17 cellular contexts compared by ENCODE assay signal in the genomic region with DNA sequence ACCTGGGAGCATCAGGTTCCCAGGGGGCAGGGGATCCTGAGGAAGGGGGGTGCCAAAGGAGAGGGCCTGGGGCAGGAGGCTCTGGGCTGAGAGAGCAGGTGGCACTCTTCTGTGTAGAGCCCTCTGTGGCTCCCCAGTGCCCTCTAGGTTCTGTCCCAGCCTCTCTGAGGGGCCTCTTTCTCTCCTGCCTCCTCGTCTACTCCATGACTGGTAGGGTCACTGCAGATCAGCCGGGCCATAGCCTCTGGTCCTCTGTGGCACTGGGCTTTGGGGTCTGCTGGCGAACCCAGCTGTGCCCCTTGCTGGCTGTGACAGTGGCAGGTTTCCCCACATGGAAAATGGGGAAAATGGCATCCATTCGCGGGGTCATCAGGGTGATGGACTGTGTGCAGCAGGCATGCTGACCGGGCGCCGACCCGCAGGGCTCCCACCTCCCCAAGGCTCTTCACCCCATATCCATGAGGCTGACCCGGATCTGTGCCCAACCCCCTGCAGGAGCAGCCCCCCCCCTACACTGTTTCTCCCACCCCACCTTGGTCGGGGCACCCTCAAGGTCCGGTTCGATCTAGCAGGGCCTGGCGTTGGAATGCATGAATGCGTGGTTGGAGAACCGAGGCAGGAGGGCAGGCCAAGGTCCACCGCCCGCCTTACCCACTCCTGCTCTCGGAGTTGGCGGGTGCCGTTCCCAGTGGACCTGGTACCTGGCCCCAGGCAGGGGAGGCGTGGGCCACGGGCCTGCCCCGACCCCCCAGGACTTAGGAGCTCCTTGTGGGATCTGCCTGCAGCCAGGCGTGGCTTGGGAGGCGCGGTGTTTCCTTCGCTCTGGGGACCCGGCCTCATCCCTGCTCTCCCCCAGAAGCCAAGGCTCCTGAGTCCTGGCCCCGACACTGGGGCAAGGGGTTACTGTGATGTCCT. TPM values are rescaled to one million over a fixed set of nuclear protein-coding genes. Genes with fewer than 3 reads are reported as not detected.
DNase-seq lines count a peak whose midpoint lies in the region; ATAC-seq and TF ChIP-seq lines count a peak whose summit lies in the region.
"Had no signal": no experiment of that assay in that cellular context is flagged by ENCODE, and none has a peak within 500 bp of the region (broad histone marks: within the 10 kb centered on the region; RNA-seq: fewer than 3 reads in every experiment).

No MANE protein-coding gene starts in this region.

- TF ChIP-seq POLR2A in thyroid gland (IDR thresholded peaks at IDR 0.05), result no peak

- H3K27me3 ChIP-seq in dorsolateral prefrontal cortex, result no peaks in the 10 kb centered on the region
- no peaks in the 10 kb centered on the region for H3K27me3 ChIP-seq in thyroid gland

- TF ChIP-seq CTCF in dorsolateral prefrontal cortex (IDR thresholded peaks at IDR 0.05 in 54 of 56, conservative IDR thresholded peaks at IDR 0.05 in 2 of 56; ENCODE audit: low read depth in 1 of 56, partially characterized antibody in 56 of 56), result no peak
- TF ChIP-seq CTCF in thyroid gland (IDR thresholded peaks at IDR 0.05), result no peak

- H3K4me3 ChIP-seq in dorsolateral prefrontal cortex (no peak overlapping the region), thyroid gland (replicated peaks in 1 of 3) (no peak overlapping the region)

- no peak for TF ChIP-seq EP300 in Ishikawa (IDR thresholded peaks at IDR 0.05; ENCODE audit: borderline replicate concordance)

- TF ChIP-seq RAD21 in Ishikawa (IDR thresholded peaks at IDR 0.05; ENCODE audit: low read depth), result no peak

- H3K27ac ChIP-seq in dorsolateral prefrontal cortex, result peak overlapping the region in 36 of 59 donors; percentile 22 to 88 (median 74)
- peak overlapping the region; percentile 81 to 95 (median 93) for H3K27ac ChIP-seq in thyroid gland
- H3K27ac ChIP-seq: VCaP had no signal

- intact Hi-C loops in dorsolateral prefrontal cortex (cut with DNase I) (loop anchor here in 1 of 2 donors (10.0 kb wide), 2 partner anchors 628 to 798 kb away; no protein-coding TSS in a partner anchor), thyroid gland (cut with DNase I) (no loop called here), head of caudate nucleus (cut with DNase I) (no loop called here)

- WGBS in thyroid gland, 2 donors, result 61 to 73% methylated on average over 3 to 16 of the region's 30 CpGs

- DNase-seq in dorsolateral prefrontal cortex, result no peak
- DNase-seq in mucosa of gallbladder (ENCODE audit: low spot score), result peak; percentile 46
- peak; percentile 54 to 74 for DNase-seq in thyroid gland
- no peak for DNase-seq in activated T-cell treated with anti-CD3 and anti-CD28 coated beads for 4 hours
- DNase-seq in head of caudate nucleus, result no peak
- DNase-seq: activated CD8-positive, alpha-beta T cell treated with anti-CD3 and anti-CD28 coated beads for 36 hours; activated naive CD8-positive, alpha-beta T cell treated with anti-CD3 and anti-CD28 coated beads, Interleukin-2, amount 50 U/mL, for 24 hours; AML-193; central memory CD4-positive, alpha-beta T cell; naive B cell; NCI-H187; NK-92 treated with Interleukin-12 subunit alpha and Interleukin-12 subunit beta, amount 100 ng/mL, for 24 hours; stimulated activated naive CD4-positive, alpha-beta T cell treated with Interleukin-2 at 50 U/mL for 16 hours had no signal

- ATAC-seq in GM19467 (IDR thresholded peaks at IDR 0.05; ENCODE audit: unreplicated experiment), result no peak
- ATAC-seq: activated CD8-positive, alpha-beta T cell treated with anti-CD3 and anti-CD28 coated beads for 36 hours; activated naive CD8-positive, alpha-beta T cell treated with anti-CD3 and anti-CD28 coated beads, Interleukin-2, amount 50 U/mL, for 24 hours had no signal

- no peaks in the 10 kb centered on the region for H3K36me3 ChIP-seq in thyroid gland

- no peaks in the 10 kb centered on the region for H3K9me3 ChIP-seq in thyroid gland

- peaks cover 79 to 92% of the 10 kb centered on the region in 2 donors for H3K4me1 ChIP-seq in thyroid gland

TF ChIP-seq in Ishikawa, 13 proteins besides CTCF, POLR2A, EP300 and RAD21:
- TF ChIP-seq, protein P1, sequence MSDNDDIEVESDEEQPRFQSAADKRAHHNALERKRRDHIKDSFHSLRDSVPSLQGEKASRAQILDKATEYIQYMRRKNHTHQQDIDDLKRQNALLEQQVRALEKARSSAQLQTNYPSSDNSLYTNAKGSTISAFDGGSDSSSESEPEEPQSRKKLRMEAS (IDR thresholded peaks at IDR 0.05), result no peak
- no peak; the same call in 1 of the 2 replicates for TF ChIP-seq TAF1 (IDR thresholded peaks at IDR 0.05; ENCODE audit: low read depth)
- 0 out of 2 replicates have a peak, but pooled peaks have one; percentile 17 for TF ChIP-seq ZBTB7A (IDR thresholded peaks at IDR 0.05; ENCODE audit: low read depth)
- no peak for TF ChIP-seq EGR1 (IDR thresholded peaks at IDR 0.05)

RNA-seq across cellular contexts. Expression of a gene that starts 6.5 kb away (rescaled TPM):
- 10 to 100 TPM in 35 of 120 experiments, 1 to 10 TPM in 85; 5.4 to 21.8 (median 8.4) TPM for total RNA-seq in dorsolateral prefrontal cortex
- 22.2 TPM for total RNA-seq in mucosa of gallbladder
- 1 to 10 TPM; 5.5 to 7.6 (median 6.7) TPM for total RNA-seq in thyroid gland

RNA-seq across cellular contexts. Expression of a gene that starts 28.7 kb away (rescaled TPM):
- 10 to 100 TPM; 31.5 to 61.9 (median 44.6) TPM for total RNA-seq in dorsolateral prefrontal cortex
- 27.5 TPM for total RNA-seq in mucosa of gallbladder
- total RNA-seq in thyroid gland, result 10 to 100 TPM in 3 of 4 donors, 1 to 10 TPM in 1; 5.6 to 60.2 (median 27.3) TPM

RNA-seq across cellular contexts. Expression of a gene that starts 49.3 kb away (rescaled TPM):
- total RNA-seq in dorsolateral prefrontal cortex (10 to 100 TPM in 84 of 120 experiments, 1 to 10 TPM in 36; 3.9 to 49.4 (median 12.1) TPM), mucosa of gallbladder (31.5 TPM), thyroid gland (10 to 100 TPM; 21.9 to 47.0 (median 28.8) TPM)
- total RNA-seq: activated CD8-positive, alpha-beta T cell treated with anti-CD3 and anti-CD28 coated beads for 36 hours; T-helper 1 cell treated with Interleukin-12 subunit alpha and Interleukin-12 subunit beta and Interleukin-4 antibody, amounts not matched to agents 30 ng/mL and 1 ng/mL, for 36 hours had no signal

RNA-seq across cellular contexts. Expression of a gene that starts 49.6 kb away (rescaled TPM):
- 10 to 100 TPM in 119 of 120 experiments, 1 to 10 TPM in 1; 9.7 to 30.2 (median 16.2) TPM for total RNA-seq in dorsolateral prefrontal cortex
- 12.1 TPM for total RNA-seq in mucosa of gallbladder
- 1 to 10 TPM; 3.8 to 6.3 (median 5.4) TPM for total RNA-seq in thyroid gland

Comparison
In these comparisons a context has a peak if more than half of its experiments do, and no peak if none do; other contexts are left out.
1. DNase-seq: peak in mucosa of gallbladder (single experiment) and thyroid gland (2 of 2); none in dorsolateral prefrontal cortex (0 of 10), activated T-cell treated with anti-CD3 and anti-CD28 coated beads for 4 hours (single experiment) and head of caudate nucleus (0 of 42).